Comparison of ENCODE assay signal across 8 cellular contexts in genomic region chr19:47111081-47111589, GRCh38. TPM values are rescaled to one million over a fixed set of nuclear protein-coding genes. Genes with fewer than 3 reads are reported as not detected.
DNase-seq lines count a peak whose midpoint lies in the region; ATAC-seq and TF ChIP-seq lines count a peak whose summit lies in the region.

No MANE protein-coding gene starts in this region.

- in situ Hi-C loops in astrocyte of the cerebellum (cut with HindIII; ENCODE audit: low sequenced_read_pairs): no loop called here

- ATAC-seq in GM18505 (IDR thresholded peaks at IDR 0.05; ENCODE audit: unreplicated experiment) (no peak), GM18907 (IDR thresholded peaks at IDR 0.05; ENCODE audit: unreplicated experiment) (no peak), HG02571 (IDR thresholded peaks at IDR 0.05; ENCODE audit: unreplicated experiment) (no peak)

- DNase-seq in SJCRH30: peak in 1 of 2 experiments; percentile 34
- DNase-seq in astrocyte of the cerebellum (ENCODE audit: low read depth): no peak
- DNase-seq in inferior parietal cortex (ENCODE audit: extremely low spot score): peak; percentile 51
- peak; percentile 47 for DNase-seq in stimulated activated CD4-positive, alpha-beta T cell treated with anti-CD3 and anti-CD28 coated beads, Interleukin-4, amount 100 ng/mL, for 1 hour
- no peak for DNase-seq in NCI-H1105 treated with DMSO at 0.1 percent for 48 hours (lab: John Stamatoyannopoulos, UW)

- H3K4me3 ChIP-seq in SJCRH30 (peak overlapping the region; percentile 83), astrocyte of the cerebellum (ENCODE audit: low read depth, low read length) (peak overlapping the region; percentile 96)

- H3K4me1 ChIP-seq in SJCRH30: peaks cover 8% of the 10 kb centered on the region; the same call in 1 of the 2 replicates

- TF ChIP-seq CTCF in astrocyte of the cerebellum (IDR thresholded peaks at IDR 0.05; ENCODE audit: low read depth, low read length, missing control alignments): no peak

- TF ChIP-seq POLR2A in GM18505 (IDR thresholded peaks at IDR 0.05; ENCODE audit: borderline replicate concordance, extremely low read depth, insufficient read depth, insufficient read length): peak; percentile 57

- H3K27me3 ChIP-seq in SJCRH30: no peaks in the 10 kb centered on the region

- peak overlapping the region; percentile 99 for H3K27ac ChIP-seq in SJCRH30

- no peaks in the 10 kb centered on the region for H3K9me3 ChIP-seq in SJCRH30 (replicated peaks)

- H3K36me3 ChIP-seq in SJCRH30: peaks cover 11% of the 10 kb centered on the region; the same call in 1 of the 2 replicates

RNA-seq across cellular contexts. Expression of gene ZC3H4, which starts 2.4 kb away (rescaled TPM):
- 19.4 and 21.2 TPM in 2 replicates for total RNA-seq in SJCRH30 (2014; rRNA removed; shearing (Covaris generic))

RNA-seq across cellular contexts. Expression of gene SAE1, which starts 19.5 kb away (rescaled TPM):
- total RNA-seq in SJCRH30 (2014; rRNA removed; shearing (Covaris generic)): 202 and 219 TPM in 2 replicates

Comparison
In these comparisons a context has a peak if more than half of its experiments do, and no peak if none do; other contexts are left out.
1. DNase-seq: peak in inferior parietal cortex (single experiment) and stimulated activated CD4-positive, alpha-beta T cell treated with anti-CD3 and anti-CD28 coated beads, Interleukin-4, amount 100 ng/mL, for 1 hour (single experiment); none in astrocyte of the cerebellum (single experiment) and NCI-H1105 treated with DMSO at 0.1 percent for 48 hours (single experiment).